ENCODE assay signal across 1 cellular context in genomic region chr10:14499610-14499904, GRCh38.
TF ChIP-seq lines count a peak whose summit lies in the region.

No MANE protein-coding gene starts in this region.

TF ChIP-seq in IMR-90, 13 proteins besides CTCF, POLR2A, EP300 and RAD21 (continued from another document):
- TF ChIP-seq RCOR1 (IDR thresholded peaks at IDR 0.05; ENCODE audit: insufficient replicate concordance, low read length) (no peak), SMC3 (IDR thresholded peaks at IDR 0.05; ENCODE audit: low read depth, low read length) (no peak), MAZ (IDR thresholded peaks at IDR 0.05; ENCODE audit: borderline replicate concordance, low read depth, low read length) (no peak), NFE2L2 (IDR thresholded peaks at IDR 0.05; ENCODE audit: low read depth, low read length) (no peak), MXI1 (IDR thresholded peaks at IDR 0.05; ENCODE audit: borderline replicate concordance, low read depth, low read length) (no peak), RFX5 (IDR thresholded peaks at IDR 0.05; ENCODE audit: low read depth, low read length) (no peak)
